In the genomic region with DNA sequence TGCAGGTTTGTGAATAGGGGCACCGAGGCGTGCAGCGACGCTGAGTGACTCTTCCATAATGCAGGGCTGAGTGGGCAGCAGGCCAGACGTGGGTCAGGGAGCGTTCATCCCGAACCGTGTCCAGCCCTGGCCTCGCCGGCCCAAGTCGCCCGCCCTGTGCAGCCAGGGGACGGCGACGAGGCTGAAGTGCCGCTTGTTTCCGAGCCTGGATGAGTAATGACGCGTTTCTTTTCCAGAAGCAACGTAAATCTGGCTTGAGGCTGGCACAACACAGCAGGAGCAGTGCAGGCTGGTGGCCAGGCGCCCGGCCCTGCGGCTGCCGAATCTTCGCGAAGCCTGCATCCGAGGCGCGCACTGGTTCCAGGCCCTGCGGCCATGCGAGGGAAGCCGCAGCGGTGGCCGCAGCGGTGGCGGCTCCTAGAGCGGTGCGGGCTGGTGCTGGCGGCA, we compare ENCODE assay signal across 26 cellular contexts.
A peak's percentile ranks its signal among the peaks of the same experiment; 100 is the strongest.
DNase-seq lines count a peak whose midpoint lies in the region; ATAC-seq, FAIRE-seq and TF ChIP-seq lines count a peak whose summit lies in the region.
"Had no signal": no experiment of that assay in that cellular context is flagged by ENCODE, and none has a peak within 500 bp of the region (broad histone marks: within the 10 kb centered on the region; RNA-seq: fewer than 3 reads in every experiment).

No MANE protein-coding gene starts in this region.

- H3K9me3 ChIP-seq in PC-9 (ENCODE audit: insufficient read depth, low read depth) (peaks cover 22% of the 10 kb centered on the region), kidney (ENCODE audit: control insufficient read depth in 1 of 2, low read length in 2 of 2) (no peaks in the 10 kb centered on the region), upper lobe of right lung (no peaks in the 10 kb centered on the region)
- H3K9me3 ChIP-seq: left lung, suprapubic skin, uterus had no signal

- H3K4me1 Mint-ChIP-seq in GM23338, result no peaks in the 10 kb centered on the region
- H3K4me1 Mint-ChIP-seq: CD8-positive, alpha-beta memory T cell; mesothelial cell of epicardium had no signal

- H3F3A ChIP-seq in GM23338 (replicated peaks; ENCODE audit: low read depth) (0 out of 2 replicates have a peak, but pooled peaks cover 2% of the 10 kb centered on the region), PC-9 (ENCODE audit: insufficient read depth, low read depth) (peaks cover 51% of the 10 kb centered on the region)

- ATAC-seq in GM23338 (peak; percentile 38; the same call in 2 of the 3 replicates), upper lobe of right lung (peak; percentile 30), HG03520 (IDR thresholded peaks at IDR 0.05; ENCODE audit: unreplicated experiment) (no peak)
- ATAC-seq: activated CD8-positive, alpha-beta T cell treated with anti-CD3 and anti-CD28 coated beads, Interleukin-2, amount 10 ng/mL, durations not matched to agents 7 days and 5 days; left lung had no signal

- no peak overlapping the region for H3K4me3 Mint-ChIP-seq in GM23338
- H3K4me3 Mint-ChIP-seq: activated CD8-positive, alpha-beta T cell treated with anti-CD3 and anti-CD28 coated beads, Interleukin-2, amount 10 ng/mL, durations not matched to agents 7 days and 5 days; CD8-positive, alpha-beta memory T cell; dendritic cell treated with granulocyte-macrophage colony-stimulating factor and Interleukin-4, amounts not matched to agents 40 ng/mL and 50 ng/mL, for 4 days; mesothelial cell of epicardium; natural killer cell treated with Interleukin-12 subunit alpha and Interleukin-12 subunit beta and Interleukin-15 and Interleukin-18, amount 100 ng/mL, for 72 hours had no signal

- H3K4me3 ChIP-seq in GM23338, result no peak overlapping the region
- H3K4me3 ChIP-seq in PC-9, result no peak overlapping the region
- H3K4me3 ChIP-seq in kidney (ENCODE audit: low read length in 2 of 2), result no peak overlapping the region
- no peak overlapping the region for H3K4me3 ChIP-seq in upper lobe of right lung
- H3K4me3 ChIP-seq: left lung, suprapubic skin, uterus had no signal

- H3K27me3 Mint-ChIP-seq in GM23338 (ENCODE audit: insufficient read depth, low read depth, poor library complexity), result no peaks in the 10 kb centered on the region
- H3K27me3 Mint-ChIP-seq: dendritic cell treated with granulocyte-macrophage colony-stimulating factor and Interleukin-4, amounts not matched to agents 40 ng/mL and 50 ng/mL, for 4 days had no signal

- no peak overlapping the region for H3K27ac Mint-ChIP-seq in GM23338
- H3K27ac Mint-ChIP-seq: activated CD8-positive, alpha-beta T cell treated with anti-CD3 and anti-CD28 coated beads, Interleukin-2, amount 10 ng/mL, durations not matched to agents 7 days and 5 days; CD8-positive, alpha-beta memory T cell; dendritic cell treated with granulocyte-macrophage colony-stimulating factor and Interleukin-4, amounts not matched to agents 40 ng/mL and 50 ng/mL, for 4 days; mesothelial cell of epicardium; natural killer cell treated with Interleukin-12 subunit alpha and Interleukin-12 subunit beta and Interleukin-15 and Interleukin-18, amount 100 ng/mL, for 72 hours had no signal

- CTCF ChIA-PET in PC-9 (lab: Charles Lee), result no interaction called here

- H3K27ac ChIP-seq in GM23338 (ENCODE audit: low read depth), result no peak overlapping the region
- peak overlapping the region; percentile 94 for H3K27ac ChIP-seq in PC-9
- no peak overlapping the region for H3K27ac ChIP-seq in kidney (ENCODE audit: low read depth in 2 of 2, low read length in 2 of 2)
- no peak overlapping the region for H3K27ac ChIP-seq in upper lobe of right lung
- H3K27ac ChIP-seq: left lung, suprapubic skin, uterus had no signal

- no peak for FAIRE-seq in kidney (lab: Jason Lieb, UNC)
- FAIRE-seq: bronchial epithelial cell, GM12892 had no signal

- no peaks in the 10 kb centered on the region for H3K27me3 ChIP-seq in GM23338 (ENCODE audit: insufficient read depth)
- no peaks in the 10 kb centered on the region for H3K27me3 ChIP-seq in PC-9 (ENCODE audit: insufficient read depth, low read depth)
- no peaks in the 10 kb centered on the region for H3K27me3 ChIP-seq in upper lobe of right lung
- H3K27me3 ChIP-seq: left lung, suprapubic skin, uterus had no signal

- H4K20me1 ChIP-seq in GM23338 (replicated peaks; ENCODE audit: insufficient read depth) (no peaks in the 10 kb centered on the region), PC-9 (ENCODE audit: insufficient read depth) (no peaks in the 10 kb centered on the region)

- H3K36me3 Mint-ChIP-seq in GM23338 (ENCODE audit: low read depth), result 0 out of 3 replicates have a peak, but pooled peaks cover 2% of the 10 kb centered on the region
- H3K36me3 Mint-ChIP-seq: CD8-positive, alpha-beta memory T cell; mesothelial cell of epicardium; natural killer cell treated with Interleukin-12 subunit alpha and Interleukin-12 subunit beta and Interleukin-15 and Interleukin-18, amount 100 ng/mL, for 72 hours had no signal

- H3K36me3 ChIP-seq in GM23338 (ENCODE audit: insufficient read depth) (no peaks in the 10 kb centered on the region), PC-9 (ENCODE audit: low read depth) (peaks cover 20% of the 10 kb centered on the region), kidney (ENCODE audit: control insufficient read depth in 1 of 2, insufficient read depth in 2 of 2, low read length in 2 of 2) (no peaks in the 10 kb centered on the region), upper lobe of right lung (no peaks in the 10 kb centered on the region)
- H3K36me3 ChIP-seq: left lung, suprapubic skin, uterus had no signal

- TF ChIP-seq CTCF in GM23338 (conservative IDR thresholded peaks at IDR 0.05; ENCODE audit: low read depth in 2 of 2), result no peak
- no peak for TF ChIP-seq CTCF in PC-9 (conservative IDR thresholded peaks at IDR 0.05)
- TF ChIP-seq CTCF in kidney (IDR thresholded peaks at IDR 0.05; ENCODE audit: borderline replicate concordance, extremely low read depth, insufficient read depth), result no peak
- TF ChIP-seq CTCF in upper lobe of right lung (IDR thresholded peaks at IDR 0.05), result no peak

- no TSS peak for BruUV-seq in PC-9 (replicated peaks; lab: Mats Ljungman, UMichigan)

- intact Hi-C loops in PC-9 (cut with micrococcal nuclease; ENCODE audit: unreplicated experiment), result no loop called here
- intact Hi-C loops in kidney (cut with DNase I), result no loop called here
- intact Hi-C loops in upper lobe of right lung (cut with DNase I), result no loop called here

- H3K9me2 ChIP-seq in GM23338 (ENCODE audit: insufficient read depth) (no peaks in the 10 kb centered on the region), PC-9 (ENCODE audit: insufficient read depth) (no peaks in the 10 kb centered on the region)

- H3K9me3 Mint-ChIP-seq in GM23338, result peaks cover 10% of the 10 kb centered on the region

- H3K79me2 ChIP-seq in GM23338 (replicated peaks; ENCODE audit: insufficient read depth), result no peaks in the 10 kb centered on the region
- no peaks in the 10 kb centered on the region for H3K79me2 ChIP-seq in PC-9 (ENCODE audit: low read depth)

- H2AFZ ChIP-seq in GM23338 (peak overlapping the region; percentile 93), PC-9 (no peak overlapping the region)

- H3K4me2 ChIP-seq in GM23338, result no peak overlapping the region
- peak overlapping the region; percentile 75; the same call in 1 of the 2 replicates for H3K4me2 ChIP-seq in PC-9

- POLR2A ChIA-PET in PC-9 (lab: Charles Lee; ENCODE audit: unreplicated experiment), result interaction anchor here (0.6 kb wide), 1 partner anchor 187 kb away, joined by 4 read pairs; no protein-coding TSS in a partner anchor

- DNase-seq in GM23338 (ENCODE audit: low spot score) (no peak), PC-9 (no peak), kidney (peak; percentile 93), upper lobe of right lung (no peak), dermis blood vessel endothelial cell (no peak)
- DNase-seq in stimulated activated naive CD4-positive, alpha-beta T cell treated with Interleukin-2 at 50 U/mL for 16 hours (lab: John Stamatoyannopoulos, UW), result no peak
- DNase-seq: activated CD4-positive, alpha-beta T cell treated with anti-CD3 and anti-CD28 coated beads for 1 hour; activated CD8-positive, alpha-beta T cell treated with anti-CD3 and anti-CD28 coated beads, Interleukin-2, amount 10 ng/mL, durations not matched to agents 7 days and 5 days; activated gamma-delta T cell treated with Interleukin-2 at 50 U/mL for 16 hours; activated T-cell treated with anti-CD3 and anti-CD28 coated beads, Interleukin-2, amount 50 U/mL, for 1 hour; CD8-positive, alpha-beta memory T cell; DND-41; glutamatergic neuron; GOT3; NCI-H1436 treated with DMSO at 0.1 percent for 48 hours; NCI-H524 treated with DMSO at 0.1 percent for 48 hours; SHP77; uterus had no signal

- no peak overlapping the region for H3K9ac ChIP-seq in kidney (ENCODE audit: low read length in 2 of 2)

- H3K4me1 ChIP-seq in GM23338 (ENCODE audit: insufficient read depth) (no peaks in the 10 kb centered on the region), PC-9 (replicated peaks; ENCODE audit: insufficient read depth) (peaks cover 52% of the 10 kb centered on the region), kidney (ENCODE audit: control insufficient read depth in 1 of 2, insufficient read depth in 1 of 2, low read depth in 1 of 2, low read length in 2 of 2) (no peaks in the 10 kb centered on the region), upper lobe of right lung (no peaks in the 10 kb centered on the region)
